In the genomic region with DNA sequence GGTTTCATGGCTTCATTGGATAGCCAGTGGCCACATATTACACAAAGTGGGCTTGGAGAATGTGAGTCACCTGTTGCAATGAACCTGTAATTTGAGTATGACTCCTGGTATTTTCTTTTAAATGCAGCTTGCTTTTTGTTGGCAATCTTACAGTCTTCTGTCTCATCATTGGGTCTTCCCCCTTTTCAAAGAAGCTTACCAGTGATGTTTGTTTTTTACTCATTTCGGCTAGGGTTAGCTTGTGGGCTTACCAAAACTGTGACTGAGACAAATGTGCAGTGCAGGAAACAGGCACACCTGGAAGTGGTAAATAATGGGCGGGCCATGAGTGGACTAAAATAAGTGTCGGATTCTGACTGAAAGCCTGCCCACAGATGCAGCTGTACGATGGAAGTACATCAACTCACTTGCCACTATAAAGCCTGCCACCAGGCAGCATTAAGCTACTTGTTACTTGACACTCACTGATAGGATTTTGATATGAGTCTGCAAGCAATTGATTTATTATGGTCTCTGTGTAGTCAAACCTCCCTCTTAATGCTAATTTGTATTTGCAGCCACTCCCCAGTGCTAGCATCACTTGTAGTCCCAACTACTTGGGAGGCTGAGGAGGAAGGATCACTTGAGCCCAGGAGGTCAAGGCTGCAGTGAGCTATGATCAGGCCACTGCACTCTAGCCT, we compare ENCODE assay signal across 1 cellular context.
TF ChIP-seq lines count a peak whose summit lies in the region.

No MANE protein-coding gene starts in this region.

TF ChIP-seq in HEK293, 187 proteins besides CTCF, POLR2A, EP300 and RAD21 (continued from another document):
- TF ChIP-seq TSHZ1 (tag by site-specific recombination; IDR thresholded peaks at IDR 0.05; ENCODE audit: borderline replicate concordance) (peak; percentile 65; the same call in 1 of the 2 replicates), ZBTB17 (tag by site-specific recombination; IDR thresholded peaks at IDR 0.05) (peak; percentile 94), ZXDB (tag by site-specific recombination; IDR thresholded peaks at IDR 0.05) (peak; percentile 58; the same call in 1 of the 2 replicates), ZNF366 (tag by site-specific recombination; conservative IDR thresholded peaks at IDR 0.05) (0 out of 2 replicates have a peak, but pooled peaks have one; percentile 27), MZF1 (tag by site-specific recombination; IDR thresholded peaks at IDR 0.05; ENCODE audit: borderline replicate concordance) (peak; percentile 45; the same call in 1 of the 2 replicates), SP7 (tag by site-specific recombination; IDR thresholded peaks at IDR 0.05) (peak; percentile 95), ZNF837 (tag by site-specific recombination; IDR thresholded peaks at IDR 0.05) (0 out of 2 replicates have a peak, but pooled peaks have one; percentile 16), REPIN1 (tag by site-specific recombination; IDR thresholded peaks at IDR 0.05; ENCODE audit: low read depth) (no peak), ZNF701 (tag by site-specific recombination; IDR thresholded peaks at IDR 0.05) (no peak), OSR2 (tag by site-specific recombination; IDR thresholded peaks at IDR 0.05) (peak; percentile 94), PRDM1 (tag by site-specific recombination; IDR thresholded peaks at IDR 0.05) (no peak), PRDM10 (tag by site-specific recombination; IDR thresholded peaks at IDR 0.05) (0 out of 2 replicates have a peak, but pooled peaks have one; percentile 38), SCRT2 (tag by site-specific recombination; IDR thresholded peaks at IDR 0.05) (peak; percentile 96), ZNF629 (tag by site-specific recombination; IDR thresholded peaks at IDR 0.05) (peak; percentile 20; the same call in 1 of the 2 replicates), WT1 (tag by site-specific recombination; IDR thresholded peaks at IDR 0.05) (peak; percentile 95), ZNF426 (tag by site-specific recombination; IDR thresholded peaks at IDR 0.05) (no peak), SCRT1 (tag by site-specific recombination; IDR thresholded peaks at IDR 0.05; ENCODE audit: borderline replicate concordance) (peak; percentile 90), FEZF1 (tag by site-specific recombination; IDR thresholded peaks at IDR 0.05) (peak; percentile 38; the same call in 1 of the 2 replicates)
- TF ChIP-seq, protein P1, sequence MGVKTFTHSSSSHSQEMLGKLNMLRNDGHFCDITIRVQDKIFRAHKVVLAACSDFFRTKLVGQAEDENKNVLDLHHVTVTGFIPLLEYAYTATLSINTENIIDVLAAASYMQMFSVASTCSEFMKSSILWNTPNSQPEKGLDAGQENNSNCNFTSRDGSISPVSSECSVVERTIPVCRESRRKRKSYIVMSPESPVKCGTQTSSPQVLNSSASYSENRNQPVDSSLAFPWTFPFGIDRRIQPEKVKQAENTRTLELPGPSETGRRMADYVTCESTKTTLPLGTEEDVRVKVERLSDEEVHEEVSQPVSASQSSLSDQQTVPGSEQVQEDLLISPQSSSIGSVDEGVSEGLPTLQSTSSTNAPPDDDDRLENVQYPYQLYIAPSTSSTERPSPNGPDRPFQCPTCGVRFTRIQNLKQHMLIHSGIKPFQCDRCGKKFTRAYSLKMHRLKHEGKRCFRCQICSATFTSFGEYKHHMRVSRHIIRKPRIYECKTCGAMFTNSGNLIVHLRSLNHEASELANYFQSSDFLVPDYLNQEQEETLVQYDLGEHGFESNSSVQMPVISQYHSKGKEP (tag by site-specific recombination; IDR thresholded peaks at IDR 0.05) = peak; percentile 68
